In the genomic region with DNA sequence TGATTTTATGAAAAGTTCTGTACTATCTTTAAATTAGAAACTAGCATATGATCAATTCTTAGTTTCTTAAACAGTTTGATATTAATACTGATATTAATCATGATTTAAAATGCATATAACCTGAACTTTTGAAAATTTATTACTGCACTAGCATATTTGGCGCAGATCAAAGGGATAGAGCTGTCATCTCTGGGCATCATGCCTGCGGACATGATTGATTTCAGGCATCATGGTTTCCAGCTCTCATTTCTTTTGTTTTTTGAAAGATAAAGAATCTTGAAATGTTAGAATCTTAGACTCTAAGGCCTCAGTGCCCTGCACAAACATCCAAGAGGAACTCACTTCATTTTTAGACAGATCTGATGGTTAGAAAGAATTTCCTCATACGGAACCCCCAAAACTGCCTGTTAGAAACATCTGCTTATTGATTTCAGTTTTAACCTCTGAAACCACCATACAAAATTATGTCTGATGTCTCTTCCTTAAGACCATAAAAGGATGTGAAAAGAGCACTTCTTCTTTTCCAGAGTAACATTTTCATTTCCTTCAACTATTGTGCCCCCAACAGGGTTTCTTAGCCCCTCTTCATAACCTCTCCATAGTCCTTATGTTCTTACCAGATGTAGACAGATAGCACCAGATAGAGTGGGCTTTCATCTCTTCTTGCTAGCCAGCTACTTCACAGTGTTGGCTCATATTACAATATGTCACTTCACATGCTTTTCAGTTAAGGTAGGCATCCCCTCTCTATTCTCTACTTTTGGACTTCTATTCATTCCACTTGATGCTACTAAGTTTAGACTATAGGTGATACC, we compare ENCODE assay signal across 11 cellular contexts.
A peak's percentile ranks its signal among the peaks of the same experiment; 100 is the strongest.
DNase-seq lines count a peak whose midpoint lies in the region; ATAC-seq and TF ChIP-seq lines count a peak whose summit lies in the region.
"Had no signal": no experiment of that assay in that cellular context is flagged by ENCODE, and none has a peak within 500 bp of the region (broad histone marks: within the 10 kb centered on the region; RNA-seq: fewer than 3 reads in every experiment).

No MANE protein-coding gene starts in this region.

- intact Hi-C loops in left cardiac atrium (cut with DNase I) (no loop called here), Caco-2 (cut with micrococcal nuclease; ENCODE audit: unreplicated experiment) (no loop called here)

- H3K9me3 ChIP-seq in Caco-2: no peaks in the 10 kb centered on the region
- H3K9me3 ChIP-seq: thoracic aorta had no signal

- CTCF ChIA-PET in HEK293T (lab: Yijun Ruan, JAX) (interaction anchor here (0.9 to 1.1 kb wide), 2 partner anchors 10 to 27 kb away, joined by 3 read pairs; no protein-coding TSS in a partner anchor), Caco-2 (lab: Charles Lee) (no interaction called here)

- H3K9me3 Mint-ChIP-seq in Caco-2 (ENCODE audit: unreplicated experiment): no peaks in the 10 kb centered on the region
- H3K9me3 Mint-ChIP-seq: activated CD4-positive, alpha-beta T cell treated with anti-CD3 and anti-CD28 coated beads, Interleukin-2, amount 10 ng/mL, durations not matched to agents 24 days and 14 days had no signal

- no peaks in the 10 kb centered on the region for H3K27me3 ChIP-seq in Caco-2 (replicated peaks; ENCODE audit: control insufficient read depth, insufficient read depth, low read length)

- peak; percentile 97 for ATAC-seq in GM18909 (IDR thresholded peaks at IDR 0.05; ENCODE audit: poor library complexity, unreplicated experiment)
- ATAC-seq in HG03558 (IDR thresholded peaks at IDR 0.05; ENCODE audit: extremely low read depth, unreplicated experiment): peak; percentile 82
- no peak for ATAC-seq in left cardiac atrium

- no TSS peak for BruUV-seq in Caco-2 (replicated peaks; lab: Mats Ljungman, UMichigan)

- H3K27me3 Mint-ChIP-seq in Caco-2 (ENCODE audit: insufficient read depth, unreplicated experiment): no peaks in the 10 kb centered on the region
- H3K27me3 Mint-ChIP-seq: activated CD4-positive, alpha-beta T cell treated with anti-CD3 and anti-CD28 coated beads, Interleukin-2, amount 10 ng/mL, durations not matched to agents 24 days and 14 days had no signal

- TF ChIP-seq CTCF in fibroblast of the aortic adventitia (IDR thresholded peaks at IDR 0.05; ENCODE audit: insufficient read depth, low read length) (no peak), Caco-2 (IDR thresholded peaks at IDR 0.05; ENCODE audit: insufficient read depth in 1 of 2, low read depth in 1 of 2, low read length in 1 of 2, severe bottlenecking in 1 of 2, unreplicated experiment in 1 of 2) (no peak)

- POLR2A ChIA-PET in HEK293T (lab: Yijun Ruan, JAX): no interaction called here
- POLR2A ChIA-PET in Caco-2 (lab: Charles Lee): no interaction called here

- no peaks in the 10 kb centered on the region for H3K36me3 Mint-ChIP-seq in Caco-2 (ENCODE audit: insufficient read depth, unreplicated experiment)

- no peak overlapping the region for H3K27ac Mint-ChIP-seq in Caco-2 (ENCODE audit: unreplicated experiment)
- H3K27ac Mint-ChIP-seq: activated CD4-positive, alpha-beta T cell treated with anti-CD3 and anti-CD28 coated beads, Interleukin-2, amount 10 ng/mL, durations not matched to agents 24 days and 14 days had no signal

- H3K4me3 ChIP-seq in fibroblast of the aortic adventitia (ENCODE audit: low read depth, low read length) (no peak overlapping the region), Caco-2 (ENCODE audit: low read depth, low read length) (no peak overlapping the region)
- H3K4me3 ChIP-seq: thoracic aorta had no signal

- no peaks in the 10 kb centered on the region for H3K4me1 Mint-ChIP-seq in Caco-2 (ENCODE audit: low read depth, unreplicated experiment)

- DNase-seq in HEK293T (ENCODE audit: extremely low spot score) (no peak), fibroblast of the aortic adventitia (ENCODE audit: low read depth) (peak; percentile 8), left cardiac atrium (no peak), NCI-H226 (no peak), iPS-NIHi11 (ENCODE audit: low spot score) (no peak), Caco-2 (no peak)
- DNase-seq: activated CD4-positive, alpha-beta T cell treated with anti-CD3 and anti-CD28 coated beads, Interleukin-2, amount 10 ng/mL, durations not matched to agents 24 days and 14 days; NCI-H510A treated with DMSO at 0.1 percent for 48 hours had no signal

- H3K4me3 Mint-ChIP-seq in Caco-2 (ENCODE audit: unreplicated experiment): no peak overlapping the region
- H3K4me3 Mint-ChIP-seq: activated CD4-positive, alpha-beta T cell treated with anti-CD3 and anti-CD28 coated beads, Interleukin-2, amount 10 ng/mL, durations not matched to agents 24 days and 14 days had no signal

- no peaks in the 10 kb centered on the region for H3K4me1 ChIP-seq in Caco-2

- H3K36me3 ChIP-seq in Caco-2 (ENCODE audit: control insufficient read depth, insufficient read depth, low read length): no peaks in the 10 kb centered on the region
- H3K36me3 ChIP-seq: thoracic aorta had no signal

TF ChIP-seq in HEK293T, 16 proteins besides CTCF, POLR2A, EP300 and RAD21:
- no peak for TF ChIP-seq ZNF384 (IDR thresholded peaks at IDR 0.05)
- TF ChIP-seq, protein P1, sequence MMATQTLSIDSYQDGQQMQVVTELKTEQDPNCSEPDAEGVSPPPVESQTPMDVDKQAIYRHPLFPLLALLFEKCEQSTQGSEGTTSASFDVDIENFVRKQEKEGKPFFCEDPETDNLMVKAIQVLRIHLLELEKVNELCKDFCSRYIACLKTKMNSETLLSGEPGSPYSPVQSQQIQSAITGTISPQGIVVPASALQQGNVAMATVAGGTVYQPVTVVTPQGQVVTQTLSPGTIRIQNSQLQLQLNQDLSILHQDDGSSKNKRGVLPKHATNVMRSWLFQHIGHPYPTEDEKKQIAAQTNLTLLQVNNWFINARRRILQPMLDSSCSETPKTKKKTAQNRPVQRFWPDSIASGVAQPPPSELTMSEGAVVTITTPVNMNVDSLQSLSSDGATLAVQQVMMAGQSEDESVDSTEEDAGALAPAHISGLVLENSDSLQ (IDR thresholded peaks at IDR 0.05): 0 out of 2 replicates have a peak, but pooled peaks have one; percentile 3

Comparison
In these comparisons a context has a peak if more than half of its experiments do, and no peak if none do; other contexts are left out.
1. ATAC-seq: peak in GM18909 (single experiment) and HG03558 (single experiment); none in left cardiac atrium (0 of 2).